Comparison of ENCODE assay signal across 18 cellular contexts in the genomic region with DNA sequence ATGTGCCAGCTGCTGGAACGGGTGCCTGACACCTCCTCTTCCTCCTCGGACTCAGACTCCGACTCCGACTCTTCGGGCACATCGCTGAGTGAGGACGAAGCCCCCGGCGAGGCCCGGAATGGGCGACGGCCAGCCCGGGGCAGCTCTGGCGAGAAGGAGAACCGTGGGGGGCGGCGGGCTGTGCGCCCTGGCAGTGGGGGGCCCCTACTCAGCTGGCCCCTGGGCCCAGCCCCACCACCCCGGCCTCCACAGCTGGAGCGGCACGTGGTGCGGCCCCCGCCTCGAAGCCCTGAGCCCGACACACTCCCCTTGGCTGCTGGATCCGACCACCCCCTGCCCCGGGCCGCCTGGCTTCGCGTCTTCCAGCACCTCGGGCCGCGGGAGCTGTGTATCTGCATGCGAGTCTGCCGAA. TPM values are rescaled to one million over a fixed set of nuclear protein-coding genes. Genes with fewer than 3 reads are reported as not detected.
"Had no signal": no experiment of that assay in that cellular context is flagged by ENCODE, and none has a peak within 500 bp of the region (broad histone marks: within the 10 kb centered on the region; RNA-seq: fewer than 3 reads in every experiment).

No MANE protein-coding gene starts in this region.

- H3K4me1 ChIP-seq: foreskin keratinocyte, parathyroid adenoma, psoas muscle, upper lobe of right lung had no signal

- H3K4me3 ChIP-seq: psoas muscle, tibial nerve, upper lobe of right lung, vagina had no signal

- H3K9me3 ChIP-seq: psoas muscle, tibial nerve, upper lobe of right lung, vagina had no signal

- DNase-seq: dermis blood vessel endothelial cell; erythroblast; foreskin keratinocyte; head of caudate nucleus; hypothalamus; islet precursor cell; mammary epithelial cell; naive thymus-derived CD4-positive, alpha-beta T cell; nephron progenitor cell; psoas muscle; retina; small intestine; stimulated activated CD4-positive, alpha-beta T cell treated with anti-CD3 and anti-CD28 coated beads, Interleukin-2, amount 100 ng/mL, for 48 hours; stimulated activated naive CD4-positive, alpha-beta T cell treated with Interleukin-2 at 50 U/mL for 16 hours; upper lobe of right lung had no signal

- ATAC-seq: foreskin keratinocyte; naive thymus-derived CD4-positive, alpha-beta T cell; psoas muscle; upper lobe of right lung had no signal

- H3K27ac ChIP-seq: foreskin keratinocyte, parathyroid adenoma, psoas muscle, tibial nerve, upper lobe of right lung, vagina had no signal

- H3K27ac Mint-ChIP-seq: naive thymus-derived CD4-positive, alpha-beta T cell; nephron progenitor cell had no signal

- H3K27me3 Mint-ChIP-seq: naive thymus-derived CD4-positive, alpha-beta T cell had no signal

- H3K9ac ChIP-seq: parathyroid adenoma had no signal

- H3K4me3 Mint-ChIP-seq: naive thymus-derived CD4-positive, alpha-beta T cell; nephron progenitor cell had no signal

- H3K27me3 ChIP-seq: foreskin keratinocyte, tibial nerve, upper lobe of right lung, vagina had no signal

- H3K9me3 Mint-ChIP-seq: naive thymus-derived CD4-positive, alpha-beta T cell; nephron progenitor cell had no signal

RNA-seq across cellular contexts. Expression of gene CTF1, which starts 33.8 kb away (rescaled TPM):
- polyA plus RNA-seq: naive thymus-derived CD4-positive, alpha-beta T cell had no signal
